ENCODE assay signal across 8 cellular contexts in genomic region chr5:119063579-119064379, GRCh38. TPM values are rescaled to one million over a fixed set of nuclear protein-coding genes. Genes with fewer than 3 reads are reported as not detected.
A peak's percentile ranks its signal among the peaks of the same experiment; 100 is the strongest.
DNase-seq lines count a peak whose midpoint lies in the region; ATAC-seq and TF ChIP-seq lines count a peak whose summit lies in the region.

No MANE protein-coding gene starts in this region.

- H3K4me3 ChIP-seq in ACC112 (ENCODE audit: low read depth, low read length): peak overlapping the region; percentile 28; the same call in 1 of the 2 replicates

- no peaks in the 10 kb centered on the region for H3K36me3 ChIP-seq in ACC112 (ENCODE audit: insufficient read depth, low read length)

- H3K27ac ChIP-seq in ACC112 (ENCODE audit: low read depth, low read length): no peak overlapping the region

- no peaks in the 10 kb centered on the region for H3K27me3 ChIP-seq in ACC112 (ENCODE audit: insufficient read depth, low read length)

- H3K9me3 Mint-ChIP-seq in activated T-helper 17 cell treated with anti-CD3 and anti-CD28 coated beads, Interleukin-2, amount 50 U/mL, for 72 hours: no peaks in the 10 kb centered on the region
- no peaks in the 10 kb centered on the region for H3K9me3 Mint-ChIP-seq in progenitor cell of endocrine pancreas (ENCODE audit: low read depth)

- ATAC-seq in GM19372 (IDR thresholded peaks at IDR 0.05; ENCODE audit: low read depth, unreplicated experiment) (peak; percentile 70), HG03342 (IDR thresholded peaks at IDR 0.05; ENCODE audit: unreplicated experiment) (peak; percentile 79)
- peak; percentile 95 for ATAC-seq in activated T-helper 17 cell treated with anti-CD3 and anti-CD28 coated beads, Interleukin-2, amount 50 U/mL, for 72 hours (replicated peaks)
- peak; percentile 93 for ATAC-seq in stimulated activated naive CD8-positive, alpha-beta T cell treated with anti-CD3 and anti-CD28 coated beads, Interleukin-15, Interleukin-2, amounts not matched to agents 100 U/mL and 50 U/mL, for 24 hours

- peak overlapping the region; percentile 35 for H3K4me3 Mint-ChIP-seq in activated T-helper 17 cell treated with anti-CD3 and anti-CD28 coated beads, Interleukin-2, amount 50 U/mL, for 72 hours
- no peak overlapping the region for H3K4me3 Mint-ChIP-seq in progenitor cell of endocrine pancreas (ENCODE audit: low read depth)

- H3K4me1 ChIP-seq in ACC112 (ENCODE audit: control insufficient read depth, insufficient read depth, low read length, unreplicated experiment): peaks cover 9% of the 10 kb centered on the region

- no peaks in the 10 kb centered on the region for H3K36me3 Mint-ChIP-seq in activated T-helper 17 cell treated with anti-CD3 and anti-CD28 coated beads, Interleukin-2, amount 50 U/mL, for 72 hours (ENCODE audit: low read depth)
- no peaks in the 10 kb centered on the region for H3K36me3 Mint-ChIP-seq in progenitor cell of endocrine pancreas (ENCODE audit: insufficient read depth)

- no peak overlapping the region for H3K27ac Mint-ChIP-seq in activated T-helper 17 cell treated with anti-CD3 and anti-CD28 coated beads, Interleukin-2, amount 50 U/mL, for 72 hours
- H3K27ac Mint-ChIP-seq in progenitor cell of endocrine pancreas: no peak overlapping the region

- peaks cover 13% of the 10 kb centered on the region for H3K4me1 Mint-ChIP-seq in activated T-helper 17 cell treated with anti-CD3 and anti-CD28 coated beads, Interleukin-2, amount 50 U/mL, for 72 hours
- H3K4me1 Mint-ChIP-seq in progenitor cell of endocrine pancreas (ENCODE audit: low read depth): peaks cover 10% of the 10 kb centered on the region

- no peak for DNase-seq in stimulated activated naive CD8-positive, alpha-beta T cell treated with anti-CD3 and anti-CD28 coated beads, Interleukin-15, Interleukin-2, amounts not matched to agents 100 U/mL and 50 U/mL, for 24 hours
- DNase-seq in NAMALWA (ENCODE audit: low spot score): no peak
- no peak for DNase-seq in progenitor cell of endocrine pancreas (ENCODE audit: low spot score, unreplicated experiment)
- DNase-seq in GM13977 (ENCODE audit: low spot score): no peak

- no peaks in the 10 kb centered on the region for H3K79me2 ChIP-seq in ACC112 (ENCODE audit: control insufficient read depth, insufficient read depth, low read length, unreplicated experiment)

- no peak for TF ChIP-seq CTCF in progenitor cell of endocrine pancreas (IDR thresholded peaks at IDR 0.05; ENCODE audit: unreplicated experiment)
- TF ChIP-seq CTCF in GM13977 (IDR thresholded peaks at IDR 0.05; ENCODE audit: extremely low read depth, insufficient read depth, missing control alignments): no peak

- in situ Hi-C loops in GM13977 (cut with MboI; ENCODE audit: low pct_unique_long_range_greater_than_20kb, low sequenced_read_pairs, unreplicated experiment): no loop called here

- H2AFZ ChIP-seq in ACC112 (ENCODE audit: low read length, unreplicated experiment): peak overlapping the region; percentile 89

- no peaks in the 10 kb centered on the region for H3K27me3 Mint-ChIP-seq in activated T-helper 17 cell treated with anti-CD3 and anti-CD28 coated beads, Interleukin-2, amount 50 U/mL, for 72 hours
- no peaks in the 10 kb centered on the region for H3K27me3 Mint-ChIP-seq in progenitor cell of endocrine pancreas

RNA-seq across cellular contexts. Expression of gene DMXL1, which starts 7.1 kb away (rescaled TPM):
- 10 to 100 TPM; 21.2 to 36.0 TPM for total RNA-seq in activated T-helper 17 cell treated with anti-CD3 and anti-CD28 coated beads, Interleukin-2, amount 50 U/mL, for 72 hours
- total RNA-seq in progenitor cell of endocrine pancreas: 47.0 and 48.3 TPM in 2 replicates
